ENCODE assay signal across 8 cellular contexts in genomic region chr4:184383497-184384055, GRCh38.
DNase-seq lines count a peak whose midpoint lies in the region; ATAC-seq and TF ChIP-seq lines count a peak whose summit lies in the region.

No MANE protein-coding gene starts in this region.

- no peak for TF ChIP-seq CTCF in thoracic aorta (IDR thresholded peaks at IDR 0.05)

- peaks cover 4% of the 10 kb centered on the region for H3K36me3 ChIP-seq in thoracic aorta

- ATAC-seq in HG03025 (IDR thresholded peaks at IDR 0.05; ENCODE audit: low FRiP score, unreplicated experiment) = peak; percentile 1
- ATAC-seq in thoracic aorta (ENCODE audit: insufficient number of reproducible peaks, low FRiP score, low read depth) = peak; percentile 68
- no peak for ATAC-seq in GM21723 (IDR thresholded peaks at IDR 0.05; ENCODE audit: unreplicated experiment)
- ATAC-seq in HG02798 (IDR thresholded peaks at IDR 0.05; ENCODE audit: poor library complexity, unreplicated experiment) = no peak

- peaks cover 28 to 36% of the 10 kb centered on the region in 2 donors for H3K4me1 ChIP-seq in thoracic aorta (ENCODE audit: control insufficient read depth in 1 of 2, low read depth in 2 of 2)

- no peaks in the 10 kb centered on the region for H3K27me3 ChIP-seq in thoracic aorta (replicated peaks; ENCODE audit: insufficient read depth)

- H3K4me3 ChIP-seq in thoracic aorta = peak overlapping the region; percentile 69

- H3K9me3 ChIP-seq in thoracic aorta = no peaks in the 10 kb centered on the region

- DNase-seq in A172 (ENCODE audit: low spot score) (peak; percentile 93), amniotic epithelial cell (ENCODE audit: low read depth) (peak; percentile 96), kidney glomerular epithelial cell (lab: John Stamatoyannopoulos, UW) (peak; percentile 86), thoracic aorta (ENCODE audit: low spot score) (no peak), NCI-H187 (lab: John Stamatoyannopoulos, UW) (no peak)

- peak overlapping the region; percentile 69 to 80 for H3K27ac ChIP-seq in thoracic aorta

Comparison
In these comparisons a context has a peak if more than half of its experiments do, and no peak if none do; other contexts are left out.
1. DNase-seq: peak in A172 (single experiment), amniotic epithelial cell (single experiment) and kidney glomerular epithelial cell (single experiment); none in thoracic aorta (single experiment) and NCI-H187 (0 of 2).
2. ATAC-seq: peak in HG03025 (single experiment) and thoracic aorta (single experiment); none in GM21723 (single experiment) and HG02798 (single experiment).